Comparison of ENCODE assay signal across 17 cellular contexts in the genomic region with DNA sequence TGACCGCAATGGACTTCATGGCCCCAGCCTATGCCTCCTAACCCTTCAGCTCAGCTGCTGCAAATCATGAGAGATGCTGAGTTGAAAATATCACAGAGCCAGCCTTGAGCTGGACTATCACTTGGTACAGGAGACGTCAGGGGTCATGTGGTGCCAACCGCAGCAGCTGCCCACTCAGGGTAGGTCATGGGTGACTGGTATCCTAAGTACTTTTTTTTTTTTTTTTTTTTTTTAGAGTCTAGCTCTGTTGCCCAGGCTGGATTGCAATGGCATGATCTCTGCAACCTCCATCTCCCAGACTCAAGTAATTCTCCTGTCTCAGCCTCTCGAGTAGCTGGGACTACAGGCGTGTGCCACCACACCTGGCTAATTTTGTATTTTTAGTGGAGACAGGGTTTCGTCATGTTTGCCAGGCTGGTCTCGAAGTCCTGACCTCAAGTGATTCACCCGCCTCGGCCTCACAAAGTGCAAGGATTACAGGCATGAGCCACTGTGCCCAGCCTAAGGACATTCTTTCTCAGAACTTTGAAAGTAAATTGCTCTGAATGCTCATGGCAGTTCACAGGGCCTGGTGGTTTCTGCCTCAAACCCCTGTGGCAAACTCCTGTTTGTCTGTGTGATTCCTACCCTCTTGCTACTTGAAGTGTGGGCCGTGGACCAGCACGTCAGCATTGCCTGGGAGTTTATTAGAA. TPM values are rescaled to one million over a fixed set of nuclear protein-coding genes. Genes with fewer than 3 reads are reported as not detected.
DNase-seq lines count a peak whose midpoint lies in the region; ATAC-seq and TF ChIP-seq lines count a peak whose summit lies in the region.
"Had no signal": no experiment of that assay in that cellular context is flagged by ENCODE, and none has a peak within 500 bp of the region (broad histone marks: within the 10 kb centered on the region; RNA-seq: fewer than 3 reads in every experiment).

No MANE protein-coding gene starts in this region.

- TF ChIP-seq POLR2A in thyroid gland (IDR thresholded peaks at IDR 0.05): no peak

- DNase-seq in NCI-H510A treated with DMSO at 0.1 percent for 48 hours (lab: John Stamatoyannopoulos, UW) (peak; percentile 18), NCI-H510A (lab: John Stamatoyannopoulos, UW) (no peak), RWPE1 (ENCODE audit: low spot score) (no peak), kidney tubule cell (ENCODE audit: low spot score) (peak; percentile 92), thyroid gland (peak; percentile 65 to 67), ecto neural progenitor cell (ENCODE audit: low spot score) (no peak), AML-193 (lab: John Stamatoyannopoulos, UW) (no peak)
- DNase-seq: activated CD4-positive, alpha-beta T cell treated with anti-CD3 and anti-CD28 coated beads for 36 hours; activated naive CD8-positive, alpha-beta T cell treated with anti-CD3 and anti-CD28 coated beads, Interleukin-2, amount 10 ng/mL, durations not matched to agents 7 days and 5 days; brain microvascular endothelial cell; heart right ventricle; NCI-H2171; NCI-H69; stimulated activated CD4-positive, alpha-beta T cell treated with anti-CD3 and anti-CD28 coated beads, Interleukin-2, amount 100 ng/mL, for 24 hours had no signal

- CTCF ChIA-PET in RWPE1 (lab: Yijun Ruan, JAX): interaction anchor here (1.0 kb wide), 1 partner anchor 36 kb away, joined by 3 read pairs; no protein-coding TSS in a partner anchor

- POLR2A ChIA-PET in RWPE1 (lab: Yijun Ruan, JAX; ENCODE audit: low non-redundant PET): interaction anchor here (0.7 kb wide), 2 partner anchors 11 to 14 kb away, joined by 12 to 15 read pairs; no protein-coding TSS in a partner anchor

- TF ChIP-seq CTCF in RWPE1 (conservative IDR thresholded peaks at IDR 0.05; ENCODE audit: low read depth) (no peak), thyroid gland (IDR thresholded peaks at IDR 0.05) (no peak)

- intact Hi-C loops in thyroid gland (cut with DNase I): no loop called here

- no peaks in the 10 kb centered on the region for H3K9me3 ChIP-seq in thyroid gland
- H3K9me3 ChIP-seq: heart right ventricle had no signal

- H3K27ac ChIP-seq in RWPE1 (0 out of 2 replicates have a peak overlapping the region, but pooled peaks have one; percentile 2), thyroid gland (peak overlapping the region; percentile 18 to 28 (median 24))
- H3K27ac ChIP-seq: brain microvascular endothelial cell, coronary artery, heart right ventricle had no signal

- ATAC-seq in GM21576 (IDR thresholded peaks at IDR 0.05; ENCODE audit: unreplicated experiment): no peak
- ATAC-seq: activated CD4-positive, alpha-beta T cell treated with anti-CD3 and anti-CD28 coated beads for 36 hours; heart right ventricle; sciatic nerve had no signal

- peaks cover 56 to 76% of the 10 kb centered on the region in 2 donors for H3K4me1 ChIP-seq in thyroid gland
- H3K4me1 ChIP-seq: heart right ventricle had no signal

- no peak overlapping the region for H3K4me3 ChIP-seq in thyroid gland (replicated peaks in 1 of 3)
- H3K4me3 ChIP-seq: coronary artery, heart right ventricle had no signal

- no peaks in the 10 kb centered on the region for H3K27me3 ChIP-seq in thyroid gland
- H3K27me3 ChIP-seq: brain microvascular endothelial cell had no signal

- 63 to 69% methylated on average over 11 of the region's 11 CpGs for WGBS in thyroid gland, 2 donors

- no peaks in the 10 kb centered on the region for H3K36me3 ChIP-seq in thyroid gland
- H3K36me3 ChIP-seq: brain microvascular endothelial cell, heart right ventricle had no signal

RNA-seq across cellular contexts. Expression of a gene that starts 21.3 kb away (rescaled TPM):
- 10 to 100 TPM; 38.7 to 80.1 (median 54.0) TPM for total RNA-seq in thyroid gland

Comparison
In these comparisons a context has a peak if more than half of its experiments do, and no peak if none do; other contexts are left out.
1. DNase-seq: peak in NCI-H510A treated with DMSO at 0.1 percent for 48 hours (single experiment), kidney tubule cell (single experiment) and thyroid gland (2 of 2); none in NCI-H510A (single experiment), RWPE1 (single experiment), ecto neural progenitor cell (single experiment) and AML-193 (0 of 2).